8 cellular contexts compared by ENCODE assay signal in genomic region chr3:10292505-10293419, GRCh38. TPM values are rescaled to one million over a fixed set of nuclear protein-coding genes. Genes with fewer than 3 reads are reported as not detected.
DNase-seq lines count a peak whose midpoint lies in the region; ATAC-seq and TF ChIP-seq lines count a peak whose summit lies in the region.
"Had no signal": no experiment of that assay in that cellular context is flagged by ENCODE, and none has a peak within 500 bp of the region (broad histone marks: within the 10 kb centered on the region; RNA-seq: fewer than 3 reads in every experiment).

A gene with protein sequence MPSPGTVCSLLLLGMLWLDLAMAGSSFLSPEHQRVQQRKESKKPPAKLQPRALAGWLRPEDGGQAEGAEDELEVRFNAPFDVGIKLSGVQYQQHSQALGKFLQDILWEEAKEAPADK (minus strand): TSS chr3:10292947. CDS start chr3:10290180, 2,767 bp downstream.

- no peak for TF ChIP-seq CTCF in OCI-LY1 (IDR thresholded peaks at IDR 0.05; ENCODE audit: low read length)

- no peaks in the 10 kb centered on the region for H4K20me1 ChIP-seq in OCI-LY1 (ENCODE audit: insufficient read depth, low read length)

- no peak within 1 kb of the TSS for H2AFZ ChIP-seq in OCI-LY1 (ENCODE audit: low read length)

- no peak for DNase-seq in stimulated activated naive CD4-positive, alpha-beta T cell (lab: John Stamatoyannopoulos, UW)

- H3K79me2 ChIP-seq in OCI-LY1 (ENCODE audit: insufficient read depth, low read length) = no peaks in the 10 kb centered on the region

- H3K27me3 ChIP-seq in OCI-LY1 (ENCODE audit: insufficient read depth, low read length) = no peaks in the 10 kb centered on the region
- H3K27me3 ChIP-seq in mononuclear cell (ENCODE audit: insufficient read depth, low read length) = no peaks in the 10 kb centered on the region

- H3K9me3 ChIP-seq in OCI-LY1 (ENCODE audit: low read length) (no peaks in the 10 kb centered on the region), mononuclear cell (ENCODE audit: low read depth, low read length) (no peaks in the 10 kb centered on the region)

- H3K27ac ChIP-seq in OCI-LY1 (ENCODE audit: low read depth, low read length, poor library complexity, severe bottlenecking) = peak within 1 kb of the TSS; percentile 81

- no peaks in the 10 kb centered on the region for H3F3A ChIP-seq in OCI-LY1 (ENCODE audit: insufficient read depth, low read length)

- H3K36me3 ChIP-seq in OCI-LY1 (ENCODE audit: insufficient read depth, low read length) = peaks cover 51% of the 10 kb centered on the region

- H3K9me2 ChIP-seq in OCI-LY1 (ENCODE audit: low read depth, low read length) = no peaks in the 10 kb centered on the region

- ATAC-seq in GM18520 (IDR thresholded peaks at IDR 0.05; ENCODE audit: unreplicated experiment) = peak; percentile 74
- peak; percentile 74 for ATAC-seq in HG02571 (IDR thresholded peaks at IDR 0.05; ENCODE audit: unreplicated experiment)
- ATAC-seq in GM21576 (IDR thresholded peaks at IDR 0.05; ENCODE audit: unreplicated experiment) = no peak
- ATAC-seq in esophagus mucosa = no peak
- ATAC-seq: Panc1 had no signal

- H3K4me2 ChIP-seq in OCI-LY1 (ENCODE audit: low read length) = peak within 1 kb of the TSS; percentile 39

- peak within 1 kb of the TSS; percentile 13; the same call in 1 of the 2 replicates for H3K9ac ChIP-seq in OCI-LY1 (ENCODE audit: low read length)

- H3K4me1 ChIP-seq in OCI-LY1 (ENCODE audit: insufficient read depth, low read length, severe bottlenecking) (peaks cover 18% of the 10 kb centered on the region), mononuclear cell (ENCODE audit: insufficient read depth, low read length) (peaks cover 28% of the 10 kb centered on the region)

- H3K4me3 ChIP-seq in OCI-LY1 (ENCODE audit: low read depth, low read length, poor library complexity, severe bottlenecking) (peak within 1 kb of the TSS; percentile 18), mononuclear cell (ENCODE audit: low read length) (peak within 1 kb of the TSS; percentile 2)

RNA-seq across cellular contexts. Expression of the gene that starts here (rescaled TPM):
- total RNA-seq in mononuclear cell (0.42 TPM), esophagus mucosa (0.76 TPM)

Comparison
In these comparisons a context has a peak if more than half of its experiments do, and no peak if none do; other contexts are left out.
1. ATAC-seq: peak in GM18520 (single experiment) and HG02571 (single experiment); none in GM21576 (single experiment) and esophagus mucosa (single experiment).